Comparison of ENCODE assay signal across 9 cellular contexts in the genomic region with DNA sequence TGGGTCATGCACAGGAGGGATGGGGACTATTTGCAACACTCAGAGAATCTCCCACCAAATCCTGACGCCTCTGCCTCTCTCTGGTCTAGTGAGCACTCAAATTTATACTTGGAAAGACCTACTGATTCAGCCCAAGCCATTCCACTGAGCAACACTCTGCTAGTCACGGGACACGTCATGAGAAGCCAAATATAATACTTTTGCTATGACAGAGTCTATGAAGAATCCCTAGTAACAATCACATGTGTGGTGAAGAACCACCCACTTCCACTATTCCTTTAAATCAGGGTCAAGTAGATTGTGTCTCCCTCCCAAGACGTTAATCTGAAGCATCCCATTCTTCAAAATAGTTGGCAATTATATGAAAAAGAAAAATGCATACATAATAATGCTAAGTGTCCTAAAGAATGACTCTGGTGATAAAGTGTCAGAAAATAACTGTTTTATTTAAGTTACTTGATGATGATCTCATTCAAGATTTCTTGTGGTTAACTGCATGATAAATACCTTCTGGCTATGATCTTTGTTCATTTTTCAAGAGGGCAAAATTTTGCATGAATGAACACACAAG. TPM values are rescaled to one million over a fixed set of nuclear protein-coding genes. Genes with fewer than 3 reads are reported as not detected.
DNase-seq lines count a peak whose midpoint lies in the region; ATAC-seq lines count a peak whose summit lies in the region.
"Had no signal": no experiment of that assay in that cellular context is flagged by ENCODE, and none has a peak within 500 bp of the region (broad histone marks: within the 10 kb centered on the region; RNA-seq: fewer than 3 reads in every experiment).

No MANE protein-coding gene starts in this region.

- peak; percentile 71 for ATAC-seq in HG03039 (IDR thresholded peaks at IDR 0.05; ENCODE audit: unreplicated experiment)
- ATAC-seq in HG02642 (IDR thresholded peaks at IDR 0.05; ENCODE audit: poor library complexity, unreplicated experiment) = no peak
- no peak for ATAC-seq in GM19395 (IDR thresholded peaks at IDR 0.05; ENCODE audit: unreplicated experiment)
- ATAC-seq: naive thymus-derived CD8-positive, alpha-beta T cell had no signal

- in situ Hi-C loops in Caki2 (cut with HindIII; ENCODE audit: low pct_unique_long_range_greater_than_20kb, low sequenced_read_pairs) = no loop called here

- DNase-seq in Caki2 (ENCODE audit: low read depth) (peak; percentile 97), brain pericyte (ENCODE audit: low read depth, low spot score) (peak; percentile 41), myocyte (ENCODE audit: low read depth) (peak; percentile 95), NCI-H1105 treated with DMSO at 0.1 percent for 48 hours (lab: John Stamatoyannopoulos, UW) (no peak), AML-193 (lab: John Stamatoyannopoulos, UW) (no peak)
- DNase-seq: naive thymus-derived CD8-positive, alpha-beta T cell had no signal

RNA-seq across cellular contexts. Expression of a gene that starts 28.5 kb away (rescaled TPM):
- 124 and 183 TPM in 2 replicates for total RNA-seq in Caki2 (2014; rRNA removed; shearing (Covaris generic); ENCODE audit: low replicate concordance)
- 81.0 and 133 TPM in 2 replicates for total RNA-seq in myocyte
- polyA plus RNA-seq in myocyte (2012) = 54.3 TPM

Comparison
In these comparisons a context has a peak if more than half of its experiments do, and no peak if none do; other contexts are left out.
1. DNase-seq: peak in Caki2 (single experiment), brain pericyte (single experiment) and myocyte (single experiment); none in NCI-H1105 treated with DMSO at 0.1 percent for 48 hours (single experiment) and AML-193 (0 of 2).